ENCODE assay signal across 9 cellular contexts in genomic region chr6:16711551-16712249, GRCh38. TPM values are rescaled to one million over a fixed set of nuclear protein-coding genes. Genes with fewer than 3 reads are reported as not detected.
DNase-seq lines count a peak whose midpoint lies in the region; ATAC-seq and TF ChIP-seq lines count a peak whose summit lies in the region.
"Had no signal": no experiment of that assay in that cellular context is flagged by ENCODE, and none has a peak within 500 bp of the region (broad histone marks: within the 10 kb centered on the region; RNA-seq: fewer than 3 reads in every experiment).

No MANE protein-coding gene starts in this region.

- peaks cover 28% of the 10 kb centered on the region for H3F3A ChIP-seq in PC-9 (ENCODE audit: insufficient read depth, low read depth)

- H2AFZ ChIP-seq in PC-9: no peak overlapping the region
- no peak overlapping the region for H2AFZ ChIP-seq in mammary epithelial cell (ENCODE audit: low read depth, low read length)

- WGBS in mammary epithelial cell (ENCODE audit: low coverage, missing lambda C conversion rate): 46% methylated on average over 8 of the region's 8 CpGs

- peak overlapping the region; percentile 95 for H3K27ac ChIP-seq in PC-9
- H3K27ac ChIP-seq in mammary epithelial cell (ENCODE audit: insufficient read depth, low read depth, low read length): peak overlapping the region; percentile 97
- H3K27ac ChIP-seq: C4-2B had no signal

- H3K4me2 ChIP-seq in PC-9: peak overlapping the region; percentile 71
- H3K4me2 ChIP-seq in mammary epithelial cell (ENCODE audit: insufficient read depth, low read depth, low read length): peak overlapping the region; percentile 86

- ATAC-seq in stimulated activated naive CD8-positive, alpha-beta T cell treated with anti-CD3 and anti-CD28 coated beads, Interleukin-15, Interleukin-2, amounts not matched to agents 100 U/mL and 50 U/mL, for 24 hours: peak; percentile 11

- intact Hi-C loops in PC-9 (cut with micrococcal nuclease; ENCODE audit: unreplicated experiment) (loop anchor here (1.0 to 5.0 kb wide), 5 partner anchors 39 to 379 kb away; no protein-coding TSS in a partner anchor), mammary epithelial cell (cut with micrococcal nuclease) (loop anchor here (1.0 to 5.0 kb wide), 6 partner anchors 74 to 379 kb away; no protein-coding TSS in a partner anchor)

- POLR2A ChIA-PET in PC-9 (lab: Charles Lee; ENCODE audit: unreplicated experiment): no interaction called here

- no peaks in the 10 kb centered on the region for H3K9me2 ChIP-seq in PC-9 (ENCODE audit: insufficient read depth)

- peak overlapping the region; percentile 84 for H3K9ac ChIP-seq in mammary epithelial cell (ENCODE audit: insufficient read depth, low read length)

- TF ChIP-seq CTCF in PC-9 (conservative IDR thresholded peaks at IDR 0.05) (peak; percentile 56), mammary epithelial cell (conservative IDR thresholded peaks at IDR 0.05 in 1 of 2, IDR thresholded peaks at IDR 0.05 in 1 of 2; ENCODE audit: extremely low read depth in 1 of 2, insufficient read depth in 1 of 2, low read depth in 1 of 2, low read length in 2 of 2) (peak in 1 of 2 donors; percentile 34)

- DNase-seq in activated CD8-positive, alpha-beta memory T cell treated with anti-CD3 and anti-CD28 coated beads, Interleukin-2, amount 50 U/mL, for 4 hours: peak; percentile 33
- no peak for DNase-seq in activated CD8-positive, alpha-beta memory T cell treated with anti-CD3 and anti-CD28 coated beads for 24 hours
- DNase-seq in PC-9 (peak; percentile 80 to 91), mammary epithelial cell (peak; percentile 79), NCI-H1092 (lab: John Stamatoyannopoulos, UW) (no peak), NCI-H526 treated with DMSO at 0.1 percent for 48 hours (lab: John Stamatoyannopoulos, UW) (no peak)
- DNase-seq in stimulated activated naive CD8-positive, alpha-beta T cell treated with anti-CD3 and anti-CD28 coated beads, Interleukin-15, Interleukin-2, amounts not matched to agents 100 U/mL and 50 U/mL, for 24 hours: peak; percentile 41
- no peak for DNase-seq in stimulated activated CD4-positive, alpha-beta T cell treated with anti-CD3 and anti-CD28 coated beads, Interleukin-2, amount 100 ng/mL, for 48 hours

- in situ Hi-C loops in mammary epithelial cell (cut with MboI; ENCODE audit: low sequenced_read_pairs in 2 of 2): no loop called here

- H3K79me2 ChIP-seq in PC-9 (ENCODE audit: low read depth) (peaks cover 20% of the 10 kb centered on the region; the same call in 1 of the 2 replicates), mammary epithelial cell (ENCODE audit: insufficient read depth, low read length) (no peaks in the 10 kb centered on the region)

- dilution Hi-C loops in mammary epithelial cell (cut with HindIII; ENCODE audit: low sequenced_read_pairs): no loop called here

- BruUV-seq in PC-9 (replicated peaks; lab: Mats Ljungman, UMichigan) (TSS peak; percentile 29), mammary epithelial cell (replicated peaks; lab: Mats Ljungman, UMichigan) (no TSS peak)

- H3K27me3 ChIP-seq in PC-9 (ENCODE audit: insufficient read depth, low read depth) (no peaks in the 10 kb centered on the region), mammary epithelial cell (ENCODE audit: insufficient read depth, low read length) (no peaks in the 10 kb centered on the region)

- no peaks in the 10 kb centered on the region for H4K20me1 ChIP-seq in PC-9 (ENCODE audit: insufficient read depth)
- no peaks in the 10 kb centered on the region for H4K20me1 ChIP-seq in mammary epithelial cell (ENCODE audit: insufficient read depth, low read length)

- H3K36me3 ChIP-seq in PC-9 (ENCODE audit: low read depth): no peaks in the 10 kb centered on the region
- no peaks in the 10 kb centered on the region for H3K36me3 ChIP-seq in mammary epithelial cell (ENCODE audit: insufficient read depth, low read length)

- CTCF ChIA-PET in PC-9 (lab: Charles Lee): interaction anchor here (2.1 kb wide), 1 partner anchor 51 kb away, joined by 6 read pairs; no protein-coding TSS in a partner anchor
- CTCF ChIA-PET in mammary epithelial cell (lab: Charles Lee; ENCODE audit: low non-redundant PET): interaction anchor here (0.6 kb wide), 1 partner anchor 108 kb away, joined by 3 read pairs; no protein-coding TSS in a partner anchor

- no peaks in the 10 kb centered on the region for H3K9me3 ChIP-seq in PC-9 (ENCODE audit: insufficient read depth, low read depth)
- no peaks in the 10 kb centered on the region for H3K9me3 ChIP-seq in mammary epithelial cell (replicated peaks; ENCODE audit: insufficient read depth, low read length)

- H3K4me3 ChIP-seq in PC-9 (0 out of 2 replicates have a peak overlapping the region, but pooled peaks have one; percentile 34), mammary epithelial cell (replicated peaks in 1 of 3; ENCODE audit: insufficient read depth in 1 of 3, low read depth in 2 of 3, low read length in 3 of 3) (peak overlapping the region in 2 of 3 experiments; percentile 30 to 41)

- peaks cover 33% of the 10 kb centered on the region for H3K4me1 ChIP-seq in PC-9 (replicated peaks; ENCODE audit: insufficient read depth)
- peaks cover 38% of the 10 kb centered on the region for H3K4me1 ChIP-seq in mammary epithelial cell (ENCODE audit: insufficient read depth, low read length)

RNA-seq across cellular contexts. Expression of gene ATXN1, which starts 49.6 kb away (rescaled TPM):
- total RNA-seq in PC-9 (2021): 35.6 and 42.7 TPM in 2 replicates
- total RNA-seq in mammary epithelial cell: 10 to 100 TPM; 18.5 to 34.3 TPM
- 7.1 TPM for polyA plus RNA-seq in mammary epithelial cell
- polyA minus RNA-seq in mammary epithelial cell: 11.3 TPM

Comparison
In these comparisons a context has a peak if more than half of its experiments do, and no peak if none do; other contexts are left out.
1. DNase-seq: peak in activated CD8-positive, alpha-beta memory T cell treated with anti-CD3 and anti-CD28 coated beads, Interleukin-2, amount 50 U/mL, for 4 hours (single experiment), PC-9 (2 of 2), mammary epithelial cell (single experiment) and stimulated activated naive CD8-positive, alpha-beta T cell treated with anti-CD3 and anti-CD28 coated beads, Interleukin-15, Interleukin-2, amounts not matched to agents 100 U/mL and 50 U/mL, for 24 hours (single experiment); none in activated CD8-positive, alpha-beta memory T cell treated with anti-CD3 and anti-CD28 coated beads for 24 hours (single experiment), NCI-H1092 (single experiment), NCI-H526 treated with DMSO at 0.1 percent for 48 hours (single experiment) and stimulated activated CD4-positive, alpha-beta T cell treated with anti-CD3 and anti-CD28 coated beads, Interleukin-2, amount 100 ng/mL, for 48 hours (0 of 2).